In the genomic region with DNA sequence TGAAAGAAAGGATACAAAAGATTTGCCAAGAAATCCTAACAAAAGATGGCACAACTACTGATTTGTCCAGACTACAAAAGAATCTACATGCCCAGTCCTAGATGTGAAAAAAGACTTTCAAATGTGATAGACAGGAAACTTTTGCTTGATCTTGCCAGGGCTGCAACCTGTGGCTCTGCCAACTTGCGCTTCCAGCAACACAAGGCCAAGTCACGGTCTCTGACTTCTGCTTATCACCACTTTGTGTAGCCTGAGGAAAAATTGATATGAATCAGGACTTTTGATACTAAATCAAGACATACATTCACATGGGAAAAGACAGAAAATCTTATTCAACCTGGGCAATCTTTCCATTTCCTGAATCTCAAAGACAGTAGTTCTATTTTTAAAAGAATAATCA, we compare ENCODE assay signal across 6 cellular contexts.
"Had no signal": no experiment of that assay in that cellular context is flagged by ENCODE, and none has a peak within 500 bp of the region (broad histone marks: within the 10 kb centered on the region; RNA-seq: fewer than 3 reads in every experiment).

No MANE protein-coding gene starts in this region.

- ATAC-seq: GM23338, K562 had no signal

- DNase-seq: H9, HCEC 1CT, IMR-90, KG1 had no signal

- H3K4me3 ChIP-seq: GM23338, K562 had no signal
